Comparison of ENCODE assay signal across 10 cellular contexts in the genomic region with DNA sequence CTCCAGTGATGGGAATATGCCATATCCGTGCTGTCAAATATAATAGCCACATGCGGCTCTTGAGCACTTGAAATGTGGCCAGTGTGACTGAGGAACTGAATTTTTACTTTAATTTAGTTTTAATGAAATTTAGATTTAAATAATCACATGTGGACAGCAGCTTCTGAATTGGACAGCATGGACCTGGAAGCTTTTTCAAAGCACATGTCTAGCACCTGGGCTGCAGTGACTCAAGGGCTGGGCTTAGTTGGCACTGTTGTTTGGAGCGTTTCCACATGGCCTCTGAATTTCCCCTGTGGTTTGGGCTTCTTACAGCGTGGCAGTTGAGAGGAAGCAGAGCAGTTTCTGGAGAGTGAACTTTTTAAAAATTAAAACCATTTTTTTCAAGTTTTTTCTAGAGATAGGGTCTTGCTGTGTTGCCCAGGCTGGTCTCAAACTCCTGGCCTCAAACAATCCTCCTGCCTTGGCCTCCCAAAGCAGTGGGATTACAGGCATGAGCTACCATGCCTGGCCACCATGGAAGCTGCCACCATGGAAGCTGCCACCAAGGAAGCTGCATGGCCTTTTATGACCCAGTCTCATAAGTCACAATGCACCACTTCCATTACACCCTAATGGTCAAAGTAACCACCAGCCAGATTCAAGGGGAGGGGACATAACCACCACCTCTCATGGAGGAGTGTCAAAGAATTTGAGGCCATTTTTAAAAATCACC. TPM values are rescaled to one million over a fixed set of nuclear protein-coding genes. Genes with fewer than 3 reads are reported as not detected.
DNase-seq lines count a peak whose midpoint lies in the region; FAIRE-seq and TF ChIP-seq lines count a peak whose summit lies in the region.
"Had no signal": no experiment of that assay in that cellular context is flagged by ENCODE, and none has a peak within 500 bp of the region (broad histone marks: within the 10 kb centered on the region; RNA-seq: fewer than 3 reads in every experiment).

No MANE protein-coding gene starts in this region.

- no peaks in the 10 kb centered on the region for H3K9me3 ChIP-seq in prostate gland
- H3K9me3 ChIP-seq in ovary = no peaks in the 10 kb centered on the region

- TF ChIP-seq POLR2A in prostate gland (IDR thresholded peaks at IDR 0.05) = no peak
- TF ChIP-seq POLR2A in ovary (IDR thresholded peaks at IDR 0.05) = no peak

- no peak for TF ChIP-seq CTCF in bronchial epithelial cell (IDR thresholded peaks at IDR 0.05; ENCODE audit: insufficient read depth, low read length, severe bottlenecking)
- no peak for TF ChIP-seq CTCF in prostate gland (IDR thresholded peaks at IDR 0.05)
- no peak for TF ChIP-seq CTCF in ovary (IDR thresholded peaks at IDR 0.05)

- FAIRE-seq in bronchial epithelial cell (lab: Jason Lieb, UNC) = no peak

- H3K27ac ChIP-seq in prostate gland (no peak overlapping the region), ovary (no peak overlapping the region)

- peak; percentile 35 for DNase-seq in EH (ENCODE audit: low read depth)
- DNase-seq in T-helper 2 cell = peak in 3 of 5 experiments; percentile 15 to 86 (median 54)
- peak; percentile 46 for DNase-seq in bronchial epithelial cell (ENCODE audit: low read depth)
- peak; percentile 35 for DNase-seq in prostate gland (ENCODE audit: low spot score)
- DNase-seq in ovary = no peak
- no peak for DNase-seq in NCI-H1436 treated with DMSO at 0.1 percent for 48 hours (lab: John Stamatoyannopoulos, UW)
- DNase-seq in NK-92 (lab: John Stamatoyannopoulos, UW; ENCODE audit: unreplicated experiment) = no peak
- DNase-seq in HPDE6-E6E7 (ENCODE audit: extremely low spot score) = no peak
- DNase-seq: NCI-H2081 had no signal

- H3K4me3 ChIP-seq in bronchial epithelial cell (ENCODE audit: low read depth, low read length) (no peak overlapping the region), prostate gland (no peak overlapping the region), ovary (no peak overlapping the region)

- WGBS in prostate gland = 57% methylated on average over 4 of the region's 4 CpGs
- 59 to 69% (median 67%) methylated on average over 4 of the region's 4 CpGs for WGBS in ovary, 3 donors

- H3K4me1 ChIP-seq in prostate gland (replicated peaks) = no peaks in the 10 kb centered on the region
- H3K4me1 ChIP-seq in ovary (ENCODE audit: insufficient read depth) = no peaks in the 10 kb centered on the region

- H3K27me3 ChIP-seq in bronchial epithelial cell (ENCODE audit: control insufficient read depth, insufficient read depth, low read length) (no peaks in the 10 kb centered on the region), prostate gland (replicated peaks; ENCODE audit: insufficient read depth) (no peaks in the 10 kb centered on the region), ovary (no peaks in the 10 kb centered on the region)

- no peaks in the 10 kb centered on the region for H3K36me3 ChIP-seq in bronchial epithelial cell (ENCODE audit: control insufficient read depth, insufficient read depth, low read length)
- H3K36me3 ChIP-seq in prostate gland = no peaks in the 10 kb centered on the region
- H3K36me3 ChIP-seq in ovary = no peaks in the 10 kb centered on the region

- no peak for TF ChIP-seq EP300 in ovary (IDR thresholded peaks at IDR 0.05)

- intact Hi-C loops in prostate gland (cut with DNase I) = no loop called here
- intact Hi-C loops in ovary (cut with DNase I) = no loop called here

RNA-seq across cellular contexts. Expression of gene TOB1, which starts 6.7 kb away (rescaled TPM):
- 11.6 and 19.7 TPM in 2 replicates for total RNA-seq in bronchial epithelial cell
- 10 to 100 TPM; 37.1 to 64.7 TPM for total RNA-seq in prostate gland
- 100 to 1,000 TPM in 1 of 7 donors, 10 to 100 TPM in 6; 28.6 to 150 (median 79.2) TPM for total RNA-seq in ovary
- 10 to 100 TPM; 19.6 to 49.3 TPM for polyA plus RNA-seq in ovary

RNA-seq across cellular contexts. Expression of gene WFIKKN2, which starts 37.5 kb away (rescaled TPM):
- total RNA-seq in bronchial epithelial cell (not detected in 2 replicates), prostate gland (1 to 10 TPM in 1 of 2 donors, under 1 TPM in 1; 0.18 to 2.4 TPM), ovary (100 to 1,000 TPM in 4 of 7 donors, 10 to 100 TPM in 3; 29.8 to 178 (median 107) TPM)
- 10 to 100 TPM; 20.9 to 71.5 TPM for polyA plus RNA-seq in ovary
- total RNA-seq: renal cortical epithelial cell had no signal

Comparison
In these comparisons a context has a peak if more than half of its experiments do, and no peak if none do; other contexts are left out.
1. DNase-seq: peak in EH (single experiment), T-helper 2 cell (3 of 5), bronchial epithelial cell (single experiment) and prostate gland (single experiment); none in ovary (0 of 5), NCI-H1436 treated with DMSO at 0.1 percent for 48 hours (single experiment), NK-92 (single experiment) and HPDE6-E6E7 (single experiment).
2. RNA of gene WFIKKN2, which starts 37.5 kb away (total RNA-seq): 29.8 to 178 TPM in ovary; 0.18 to 2.4 TPM in prostate gland and not detected in bronchial epithelial cell; every median in the first group is over 4 times any median in the second.